In genomic region chr9:79571309-79572031, GRCh38 we compare ENCODE assay signal across 8 cellular contexts. TPM values are rescaled to one million over a fixed set of nuclear protein-coding genes. Genes with fewer than 3 reads are reported as not detected.
DNase-seq lines count a peak whose midpoint lies in the region; ATAC-seq and TF ChIP-seq lines count a peak whose summit lies in the region.

Gene TLE4, plus strand, starts transcription at chr9:79571965. Its CDS starts 826 bp downstream, at chr9:79572791.

- no peak within 1 kb of the TSS for H3K27ac Mint-ChIP-seq in activated T-helper 1 cell treated with anti-CD3 and anti-CD28 coated beads, Interleukin-12 subunit alpha, Interleukin-12 subunit beta, Interleukin-2, Interleukin-4 antibody, amounts not matched to agents 30 ng/mL and 10 ng/mL and 1 ng/mL, durations not matched to agents 14 hours and 24 hours and 36 hours

- H3K9me3 ChIP-seq in KOPT-K1 (ENCODE audit: insufficient read depth, low read length, poor library complexity, severe bottlenecking) (no peaks in the 10 kb centered on the region), esophagus squamous epithelium (peaks cover 0 to 8% (median 0%) of the 10 kb centered on the region in 3 donors), muscle layer of duodenum (ENCODE audit: control insufficient read depth in 1 of 2, low read length in 2 of 2) (no peaks in the 10 kb centered on the region)

- 0% methylated on average over 29 to 39 of the region's 48 CpGs for WGBS in esophagus squamous epithelium, 2 donors

- peak within 1 kb of the TSS; percentile 70 for H3K4me3 Mint-ChIP-seq in activated T-helper 1 cell treated with anti-CD3 and anti-CD28 coated beads, Interleukin-12 subunit alpha, Interleukin-12 subunit beta, Interleukin-2, Interleukin-4 antibody, amounts not matched to agents 30 ng/mL and 10 ng/mL and 1 ng/mL, durations not matched to agents 14 hours and 24 hours and 36 hours

- ATAC-seq in GM21786 (IDR thresholded peaks at IDR 0.05; ENCODE audit: unreplicated experiment), result peak; percentile 85

- no peaks in the 10 kb centered on the region for H3K27me3 ChIP-seq in esophagus squamous epithelium
- no peaks in the 10 kb centered on the region for H3K27me3 ChIP-seq in muscle layer of duodenum (ENCODE audit: low read depth, low read length)

- H3K27ac ChIP-seq in KOPT-K1 (ENCODE audit: low read depth, low read length, poor library complexity, severe bottlenecking) (peak within 1 kb of the TSS; percentile 71), esophagus squamous epithelium (peak within 1 kb of the TSS; percentile 94 to 98 (median 96)), muscle layer of duodenum (ENCODE audit: low read length) (peak within 1 kb of the TSS; percentile 100)

- H3K4me1 ChIP-seq in esophagus squamous epithelium, result peaks cover 3 to 39% (median 6%) of the 10 kb centered on the region in 3 donors
- peaks cover 0 to 13% of the 10 kb centered on the region in 2 donors for H3K4me1 ChIP-seq in muscle layer of duodenum (ENCODE audit: control insufficient read depth in 1 of 2, insufficient read depth in 2 of 2, low read length in 2 of 2)

- H3K4me1 Mint-ChIP-seq in activated T-helper 1 cell treated with anti-CD3 and anti-CD28 coated beads, Interleukin-12 subunit alpha, Interleukin-12 subunit beta, Interleukin-2, Interleukin-4 antibody, amounts not matched to agents 30 ng/mL and 10 ng/mL and 1 ng/mL, durations not matched to agents 14 hours and 24 hours and 36 hours (ENCODE audit: low read depth), result peaks cover 36% of the 10 kb centered on the region

- H3K4me3 ChIP-seq in esophagus squamous epithelium (peak within 1 kb of the TSS; percentile 84 to 100 (median 96)), muscle layer of duodenum (ENCODE audit: low read depth in 1 of 2, low read length in 2 of 2) (peak within 1 kb of the TSS; percentile 84 to 97)

- DNase-seq in DMS79 treated with DMSO at 0.1 percent for 48 hours (lab: John Stamatoyannopoulos, UW) (peak; percentile 93), RKO (ENCODE audit: low spot score) (peak; percentile 100), esophagus squamous epithelium (lab: John Stamatoyannopoulos, UW) (peak; percentile 99)
- peak; percentile 100 for DNase-seq in activated T-helper 1 cell treated with anti-CD3 and anti-CD28 coated beads, Interleukin-12 subunit alpha, Interleukin-12 subunit beta, Interleukin-2, Interleukin-4 antibody, amounts not matched to agents 30 ng/mL and 10 ng/mL and 1 ng/mL, durations not matched to agents 14 hours and 24 hours and 36 hours (ENCODE audit: low spot score)
- DNase-seq in stimulated activated CD8-positive, alpha-beta memory T cell treated with anti-CD3 and anti-CD28 coated beads, Interleukin-7, amount 100 ng/mL, for 24 hours (ENCODE audit: low read depth), result peak; percentile 99

- intact Hi-C loops in activated T-helper 1 cell treated with anti-CD3 and anti-CD28 coated beads, Interleukin-12 subunit alpha, Interleukin-12 subunit beta, Interleukin-2, Interleukin-4 antibody, amounts not matched to agents 30 ng/mL and 10 ng/mL and 1 ng/mL, durations not matched to agents 14 hours and 24 hours and 36 hours (cut with micrococcal nuclease), result loop anchor here (1.0 to 10.0 kb wide), 11 partner anchors 22 to 1539 kb away; partner anchors contain the start of genes CEP78, GNAQ and PSAT1
- intact Hi-C loops in esophagus squamous epithelium (cut with DNase I), result no loop called here

- no peaks in the 10 kb centered on the region for H3K36me3 ChIP-seq in KOPT-K1 (ENCODE audit: insufficient read depth, low read length)
- no peaks in the 10 kb centered on the region for H3K36me3 ChIP-seq in esophagus squamous epithelium
- H3K36me3 ChIP-seq in muscle layer of duodenum (ENCODE audit: control insufficient read depth in 1 of 2, insufficient read depth in 2 of 2, low read length in 2 of 2), result peaks cover 0 to 4% of the 10 kb centered on the region in 2 donors

- H3K27me3 Mint-ChIP-seq in activated T-helper 1 cell treated with anti-CD3 and anti-CD28 coated beads, Interleukin-12 subunit alpha, Interleukin-12 subunit beta, Interleukin-2, Interleukin-4 antibody, amounts not matched to agents 30 ng/mL and 10 ng/mL and 1 ng/mL, durations not matched to agents 14 hours and 24 hours and 36 hours (ENCODE audit: insufficient read depth), result peaks cover 16% of the 10 kb centered on the region

- no peaks in the 10 kb centered on the region for H3K9me3 Mint-ChIP-seq in activated T-helper 1 cell treated with anti-CD3 and anti-CD28 coated beads, Interleukin-12 subunit alpha, Interleukin-12 subunit beta, Interleukin-2, Interleukin-4 antibody, amounts not matched to agents 30 ng/mL and 10 ng/mL and 1 ng/mL, durations not matched to agents 14 hours and 24 hours and 36 hours

- TF ChIP-seq CTCF in esophagus squamous epithelium (IDR thresholded peaks at IDR 0.05), result no peak

- peaks cover 15% of the 10 kb centered on the region for H3K36me3 Mint-ChIP-seq in activated T-helper 1 cell treated with anti-CD3 and anti-CD28 coated beads, Interleukin-12 subunit alpha, Interleukin-12 subunit beta, Interleukin-2, Interleukin-4 antibody, amounts not matched to agents 30 ng/mL and 10 ng/mL and 1 ng/mL, durations not matched to agents 14 hours and 24 hours and 36 hours (ENCODE audit: low read depth)

- TF ChIP-seq POLR2A in esophagus squamous epithelium (IDR thresholded peaks at IDR 0.05), result peak in 3 of 4 donors; percentile 92 to 98 (median 95)

RNA-seq across cellular contexts. Expression of gene TLE4, which starts in this region (rescaled TPM):
- total RNA-seq in activated T-helper 1 cell treated with anti-CD3 and anti-CD28 coated beads, Interleukin-12 subunit alpha, Interleukin-12 subunit beta, Interleukin-2, Interleukin-4 antibody, amounts not matched to agents 30 ng/mL and 10 ng/mL and 1 ng/mL, durations not matched to agents 14 hours and 24 hours and 36 hours, result 25.1 and 25.4 TPM in 2 replicates
- 10 to 100 TPM; 30.1 to 52.5 (median 38.1) TPM for total RNA-seq in esophagus squamous epithelium

Comparison
In these comparisons a context has a peak if more than half of its experiments do, and no peak if none do; other contexts are left out.
1. Peak in every context shown above with its lines: DNase-seq, ATAC-seq, H3K4me3 ChIP-seq and H3K27ac ChIP-seq.